ENCODE assay signal across 17 cellular contexts in genomic region chr1:150793231-150793630, GRCh38. TPM values are rescaled to one million over a fixed set of nuclear protein-coding genes. Genes with fewer than 3 reads are reported as not detected.
DNase-seq lines count a peak whose midpoint lies in the region; ATAC-seq and TF ChIP-seq lines count a peak whose summit lies in the region.
"Had no signal": no experiment of that assay in that cellular context is flagged by ENCODE, and none has a peak within 500 bp of the region (broad histone marks: within the 10 kb centered on the region; RNA-seq: fewer than 3 reads in every experiment).

No MANE protein-coding gene starts in this region.

- H3K27me3 ChIP-seq in right atrium auricular region (no peaks in the 10 kb centered on the region), neutrophil (no peaks in the 10 kb centered on the region)

- H3K36me3 Mint-ChIP-seq in dendritic cell treated with granulocyte-macrophage colony-stimulating factor and Interleukin-4, amounts not matched to agents 40 ng/mL and 50 ng/mL, for 4 days (ENCODE audit: low read depth): peaks cover 14% of the 10 kb centered on the region

- DNase-seq in left ventricle myocardium superior: no peak
- DNase-seq in right atrium auricular region (ENCODE audit: low spot score): no peak
- DNase-seq in activated CD4-positive, alpha-beta T cell treated with anti-CD3 and anti-CD28 coated beads for 48 hours: no peak
- DNase-seq in stimulated activated CD4-positive, alpha-beta T cell treated with anti-CD3 and anti-CD28 coated beads, Interleukin-12 subunit alpha, Interleukin-12 subunit beta, amount 100 ng/mL, for 4 hours: no peak
- DNase-seq: C1 segment of cervical spinal cord; CD8-positive, alpha-beta T cell; COR-L47; DMS153; DMS79 treated with DMSO at 0.1 percent for 48 hours; EL had no signal

- H3K4me3 ChIP-seq in right atrium auricular region (no peak overlapping the region), neutrophil (ENCODE audit: low read depth in 1 of 2, low read length in 1 of 2) (peak overlapping the region in 1 of 2 experiments; percentile 31)
- H3K4me3 ChIP-seq: HAP-1 had no signal

- H3K36me3 ChIP-seq in right atrium auricular region: peaks cover 14% of the 10 kb centered on the region
- no peaks in the 10 kb centered on the region for H3K36me3 ChIP-seq in neutrophil
- H3K36me3 ChIP-seq: HAP-1 had no signal

- H3K27ac ChIP-seq in right atrium auricular region (no peak overlapping the region), neutrophil (peak overlapping the region; percentile 90)

- H3K4me1 Mint-ChIP-seq in dendritic cell treated with granulocyte-macrophage colony-stimulating factor and Interleukin-4, amounts not matched to agents 40 ng/mL and 50 ng/mL, for 4 days (ENCODE audit: low read depth): peaks cover 75% of the 10 kb centered on the region

- no peaks in the 10 kb centered on the region for H3K9me3 ChIP-seq in right atrium auricular region
- H3K9me3 ChIP-seq in neutrophil: no peaks in the 10 kb centered on the region
- H3K9me3 ChIP-seq: HAP-1 had no signal

- no peak for TF ChIP-seq CTCF in right atrium auricular region (IDR thresholded peaks at IDR 0.05)
- TF ChIP-seq CTCF in neutrophil (IDR thresholded peaks at IDR 0.05): no peak

- intact Hi-C loops in left ventricle myocardium superior (cut with micrococcal nuclease): no loop called here
- intact Hi-C loops in dendritic cell treated with granulocyte-macrophage colony-stimulating factor and Interleukin-4, amounts not matched to agents 40 ng/mL and 50 ng/mL, for 4 days (cut with micrococcal nuclease): no loop called here

- H3K4me1 ChIP-seq in right atrium auricular region: no peaks in the 10 kb centered on the region
- H3K4me1 ChIP-seq in neutrophil (ENCODE audit: control insufficient read depth in 1 of 2, insufficient read depth in 1 of 2, low read depth in 1 of 2, low read length in 1 of 2): peaks cover 67 to 71% of the 10 kb centered on the region in 2 experiments
- H3K4me1 ChIP-seq: HAP-1 had no signal

- H3K27me3 Mint-ChIP-seq in dendritic cell treated with granulocyte-macrophage colony-stimulating factor and Interleukin-4, amounts not matched to agents 40 ng/mL and 50 ng/mL, for 4 days: no peaks in the 10 kb centered on the region
- H3K27me3 Mint-ChIP-seq: B cell had no signal

- H3K9me3 Mint-ChIP-seq in dendritic cell treated with granulocyte-macrophage colony-stimulating factor and Interleukin-4, amounts not matched to agents 40 ng/mL and 50 ng/mL, for 4 days: no peaks in the 10 kb centered on the region
- H3K9me3 Mint-ChIP-seq: CD8-positive, alpha-beta T cell had no signal

- peak overlapping the region; percentile 85 for H3K27ac Mint-ChIP-seq in dendritic cell treated with granulocyte-macrophage colony-stimulating factor and Interleukin-4, amounts not matched to agents 40 ng/mL and 50 ng/mL, for 4 days
- H3K27ac Mint-ChIP-seq: B cell; CD8-positive, alpha-beta T cell had no signal

- no peak overlapping the region for H3K4me3 Mint-ChIP-seq in dendritic cell treated with granulocyte-macrophage colony-stimulating factor and Interleukin-4, amounts not matched to agents 40 ng/mL and 50 ng/mL, for 4 days
- H3K4me3 Mint-ChIP-seq: B cell; CD8-positive, alpha-beta T cell had no signal

- peak; percentile 21 for ATAC-seq in left ventricle myocardium superior
- ATAC-seq in HG02885 (IDR thresholded peaks at IDR 0.05; ENCODE audit: poor library complexity, unreplicated experiment): no peak
- ATAC-seq: CD8-positive, alpha-beta T cell; HepG2 had no signal

RNA-seq across cellular contexts. Expression of gene CTSK, which starts 14.8 kb away (rescaled TPM):
- total RNA-seq in left ventricle myocardium superior (6.4 TPM), right atrium auricular region (1 to 10 TPM; 7.5 to 9.4 TPM)

RNA-seq across cellular contexts. Expression of gene CTSS, which starts 27.7 kb away (rescaled TPM):
- 30.7 TPM for total RNA-seq in left ventricle myocardium superior
- total RNA-seq in right atrium auricular region: 10 to 100 TPM in 1 of 2 donors, 1 to 10 TPM in 1; 7.3 to 33.2 TPM
- total RNA-seq: H1 had no signal
